8 cellular contexts compared by ENCODE assay signal in genomic region chr17:30378797-30379302, GRCh38. TPM values are rescaled to one million over a fixed set of nuclear protein-coding genes. Genes with fewer than 3 reads are reported as not detected.
DNase-seq lines count a peak whose midpoint lies in the region; ATAC-seq, FAIRE-seq and TF ChIP-seq lines count a peak whose summit lies in the region.

Gene CPD, plus strand, starts transcription at chr17:30378927. Its CDS starts 54 bp downstream, at chr17:30378981.

- H2AFZ ChIP-seq in mammary epithelial cell (ENCODE audit: low read depth, low read length): peak within 1 kb of the TSS; percentile 98

- H3K9ac ChIP-seq in mammary epithelial cell (ENCODE audit: insufficient read depth, low read length): peak within 1 kb of the TSS; percentile 72

- in situ Hi-C loops in ACHN (cut with HindIII; ENCODE audit: low pct_ligation_motif_present, low pct_unique_long_range_greater_than_20kb, low sequenced_read_pairs): no loop called here
- in situ Hi-C loops in mammary epithelial cell (cut with MboI; ENCODE audit: low sequenced_read_pairs in 2 of 2): no loop called here

- CTCF ChIA-PET in mammary epithelial cell (lab: Charles Lee; ENCODE audit: low non-redundant PET): no interaction called here

- peak within 1 kb of the TSS; percentile 95 for H3K4me2 ChIP-seq in mammary epithelial cell (ENCODE audit: insufficient read depth, low read depth, low read length)

- no TSS peak for BruUV-seq in mammary epithelial cell (replicated peaks; lab: Mats Ljungman, UMichigan)

- no peaks in the 10 kb centered on the region for H3K27me3 ChIP-seq in mammary epithelial cell (ENCODE audit: insufficient read depth, low read length)
- no peaks in the 10 kb centered on the region for H3K27me3 ChIP-seq in small intestine (ENCODE audit: control insufficient read depth in 2 of 2, insufficient read depth in 2 of 2, low read length in 2 of 2)

- TF ChIP-seq CTCF in WI38 (IDR thresholded peaks at IDR 0.05; ENCODE audit: low read depth, low read length): no peak
- TF ChIP-seq CTCF in mammary epithelial cell (conservative IDR thresholded peaks at IDR 0.05 in 1 of 2, IDR thresholded peaks at IDR 0.05 in 1 of 2; ENCODE audit: extremely low read depth in 1 of 2, insufficient read depth in 1 of 2, low read depth in 1 of 2, low read length in 2 of 2): no peak

- peak within 1 kb of the TSS; percentile 76 for H3K4me3 ChIP-seq in WI38 (ENCODE audit: low read depth, low read length)
- H3K4me3 ChIP-seq in mammary epithelial cell (replicated peaks in 1 of 3; ENCODE audit: insufficient read depth in 1 of 3, low read depth in 2 of 3, low read length in 3 of 3): peak within 1 kb of the TSS; percentile 69 to 89 (median 76)
- H3K4me3 ChIP-seq in small intestine (ENCODE audit: low read depth in 1 of 2, low read length in 2 of 2): peak within 1 kb of the TSS; percentile 96 to 99

- peaks cover 42% of the 10 kb centered on the region for H3K79me2 ChIP-seq in mammary epithelial cell (ENCODE audit: insufficient read depth, low read length)

- H3K9me3 ChIP-seq in mammary epithelial cell (replicated peaks; ENCODE audit: insufficient read depth, low read length) (no peaks in the 10 kb centered on the region), small intestine (ENCODE audit: control insufficient read depth, low read depth) (no peaks in the 10 kb centered on the region)

- WGBS in mammary epithelial cell (ENCODE audit: low coverage, missing lambda C conversion rate): 3% methylated on average over 17 of the region's 61 CpGs
- WGBS in small intestine, 3 donors: 0% methylated on average over 51 to 61 of the region's 61 CpGs

- dilution Hi-C loops in mammary epithelial cell (cut with HindIII; ENCODE audit: low sequenced_read_pairs): loop anchor here (5.0 kb wide), 1 partner anchor 37 kb away; no protein-coding TSS in a partner anchor

- peaks cover 24% of the 10 kb centered on the region for H3K4me1 ChIP-seq in mammary epithelial cell (ENCODE audit: insufficient read depth, low read length)
- peaks cover 0 to 10% of the 10 kb centered on the region in 2 donors for H3K4me1 ChIP-seq in small intestine (ENCODE audit: control insufficient read depth in 2 of 2, insufficient read depth in 1 of 2, low read depth in 1 of 2, low read length in 1 of 2)

- intact Hi-C loops in mammary epithelial cell (cut with micrococcal nuclease): no loop called here

- FAIRE-seq in small intestine (lab: Jason Lieb, UNC): no peak

- H3K27ac ChIP-seq in mammary epithelial cell (ENCODE audit: insufficient read depth, low read depth, low read length) (peak within 1 kb of the TSS; percentile 53), small intestine (ENCODE audit: low read depth in 1 of 2, low read length in 1 of 2) (peak within 1 kb of the TSS; percentile 83 to 90)

- DNase-seq in ACHN (peak; percentile 96), NCI-H2227 treated with DMSO at 0.1 percent for 48 hours (lab: John Stamatoyannopoulos, UW) (peak; percentile 88), mammary epithelial cell (peak; percentile 94), iPS-NIHi11 (ENCODE audit: low spot score) (peak; percentile 99), small intestine (peak; percentile 97)

- peak; percentile 71 for ATAC-seq in GM18870 (IDR thresholded peaks at IDR 0.05; ENCODE audit: unreplicated experiment)
- ATAC-seq in HG03139 (IDR thresholded peaks at IDR 0.05; ENCODE audit: unreplicated experiment): peak; percentile 74

- H4K20me1 ChIP-seq in mammary epithelial cell (ENCODE audit: insufficient read depth, low read length): no peaks in the 10 kb centered on the region

- H3K36me3 ChIP-seq in mammary epithelial cell (ENCODE audit: insufficient read depth, low read length) (no peaks in the 10 kb centered on the region), small intestine (ENCODE audit: control insufficient read depth in 2 of 2, insufficient read depth in 2 of 2, low read length in 2 of 2) (no peaks in the 10 kb centered on the region)

RNA-seq across cellular contexts. Expression of gene CPD, which starts in this region (rescaled TPM):
- total RNA-seq in mammary epithelial cell: 100 to 1,000 TPM in 1 of 2 donors, 10 to 100 TPM in 1; 56.0 to 136 TPM
- polyA plus RNA-seq in mammary epithelial cell (23.6 TPM), small intestine (10 to 100 TPM in 2 of 3 donors, 1 to 10 TPM in 1; 6.2 to 16.7 (median 10.1) TPM)
- 124 TPM for polyA minus RNA-seq in mammary epithelial cell

Comparison
In these comparisons a context has a peak if more than half of its experiments do, and no peak if none do; other contexts are left out.
1. Peak in every context shown above with its lines: DNase-seq, ATAC-seq, H3K4me3 ChIP-seq and H3K27ac ChIP-seq.